In the genomic region with DNA sequence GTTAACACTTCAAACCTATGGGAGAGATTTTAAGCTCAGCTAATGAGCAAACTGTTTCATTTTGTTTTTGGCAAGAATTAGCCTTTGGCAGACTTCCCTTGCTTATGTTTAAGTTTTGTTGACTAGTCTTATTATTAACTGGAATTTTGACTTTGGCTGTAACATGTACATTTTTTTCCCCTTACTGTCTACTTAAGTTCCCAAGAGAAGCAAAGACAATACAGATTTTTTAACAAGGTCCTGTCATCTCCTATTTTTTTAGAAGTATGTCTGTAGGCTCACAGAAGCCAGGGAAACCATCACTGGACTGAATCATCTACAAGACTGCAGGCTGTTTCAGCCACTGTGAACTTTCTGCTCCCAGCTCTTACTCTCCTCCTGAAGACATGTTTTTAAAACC, we compare ENCODE assay signal across 16 cellular contexts.
DNase-seq lines count a peak whose midpoint lies in the region; ATAC-seq and TF ChIP-seq lines count a peak whose summit lies in the region.
"Had no signal": no experiment of that assay in that cellular context is flagged by ENCODE, and none has a peak within 500 bp of the region (broad histone marks: within the 10 kb centered on the region; RNA-seq: fewer than 3 reads in every experiment).

No MANE protein-coding gene starts in this region.

- H2AFZ ChIP-seq in neural progenitor cell (replicated peaks) (peak overlapping the region; percentile 5), MM.1S (ENCODE audit: low read length) (no peak overlapping the region)

- H3K27ac ChIP-seq in neural progenitor cell: no peak overlapping the region
- no peak overlapping the region for H3K27ac ChIP-seq in MM.1S (ENCODE audit: low read length)
- H3K27ac ChIP-seq: neutrophil, Peyer's patch had no signal

- H3K36me3 ChIP-seq in neural progenitor cell (no peaks in the 10 kb centered on the region), MM.1S (replicated peaks; ENCODE audit: insufficient read depth, low read length) (no peaks in the 10 kb centered on the region)
- H3K36me3 ChIP-seq: BE2C, Peyer's patch had no signal

- H3K4me1 Mint-ChIP-seq in neural progenitor cell: no peaks in the 10 kb centered on the region

- H3K4me3 Mint-ChIP-seq in neural progenitor cell: no peak overlapping the region

- H3K9me3 ChIP-seq in neural progenitor cell (ENCODE audit: low read depth) (no peaks in the 10 kb centered on the region), MM.1S (replicated peaks; ENCODE audit: insufficient read depth, low read length) (no peaks in the 10 kb centered on the region)
- H3K9me3 ChIP-seq: BE2C, neutrophil, Peyer's patch had no signal

- H3K27me3 ChIP-seq in neural progenitor cell: no peaks in the 10 kb centered on the region
- no peaks in the 10 kb centered on the region for H3K27me3 ChIP-seq in MM.1S (replicated peaks; ENCODE audit: insufficient read depth, low read length)
- H3K27me3 ChIP-seq: BE2C, neutrophil, Peyer's patch had no signal

- no peak overlapping the region for H3K4me3 ChIP-seq in choroid plexus epithelial cell (ENCODE audit: low read depth, low read length)
- no peak overlapping the region for H3K4me3 ChIP-seq in neural progenitor cell
- no peak overlapping the region for H3K4me3 ChIP-seq in MM.1S (ENCODE audit: low read length)
- H3K4me3 ChIP-seq: lung, Peyer's patch had no signal

- no peaks in the 10 kb centered on the region for H3K36me3 Mint-ChIP-seq in neural progenitor cell

- no peak for ATAC-seq in HG02588 (IDR thresholded peaks at IDR 0.05; ENCODE audit: unreplicated experiment)
- ATAC-seq: HepG2 had no signal

- H3K27me3 Mint-ChIP-seq in neural progenitor cell (ENCODE audit: insufficient read depth, low read depth): no peaks in the 10 kb centered on the region

- DNase-seq in AG08396 (ENCODE audit: low spot score) (peak; percentile 47), NCI-H1694 (lab: John Stamatoyannopoulos, UW) (peak; percentile 10), choroid plexus epithelial cell (ENCODE audit: low read depth) (peak; percentile 93), neural progenitor cell (ENCODE audit: low spot score) (no peak), NCI-H2196 treated with DMSO at 0.1 percent for 48 hours (lab: John Stamatoyannopoulos, UW; ENCODE audit: unreplicated experiment) (no peak), dermis blood vessel endothelial cell (no peak), MM.1S (no peak)
- DNase-seq: activated CD4-positive, CD25-positive, alpha-beta regulatory T cell treated with anti-CD3 and anti-CD28 coated beads, Interleukin-2, amount 50 U/mL, for 72 hours; BE2C; NCI-H510A treated with DMSO at 0.1 percent for 48 hours; Peyer's patch; T-helper 1 cell had no signal

- H3K9me2 ChIP-seq in MM.1S (replicated peaks; ENCODE audit: insufficient read depth, low read length): no peaks in the 10 kb centered on the region

- H3K4me2 ChIP-seq in neural progenitor cell: no peak overlapping the region
- no peak overlapping the region for H3K4me2 ChIP-seq in MM.1S (ENCODE audit: low read depth, low read length)

- H3K4me1 ChIP-seq in neural progenitor cell: no peaks in the 10 kb centered on the region
- H3K4me1 ChIP-seq in MM.1S (ENCODE audit: low read length): no peaks in the 10 kb centered on the region
- H3K4me1 ChIP-seq: Peyer's patch had no signal

- H4K20me1 ChIP-seq in neural progenitor cell (ENCODE audit: low read depth) (no peaks in the 10 kb centered on the region), MM.1S (ENCODE audit: insufficient read depth, low read length) (no peaks in the 10 kb centered on the region)

- no peaks in the 10 kb centered on the region for H3K9me3 Mint-ChIP-seq in neural progenitor cell

- no peak overlapping the region for H3K27ac Mint-ChIP-seq in neural progenitor cell

- H3K79me2 ChIP-seq in neural progenitor cell (ENCODE audit: low read depth): no peaks in the 10 kb centered on the region
- no peaks in the 10 kb centered on the region for H3K79me2 ChIP-seq in MM.1S (ENCODE audit: low read length)

- H3K9ac ChIP-seq in neural progenitor cell: no peak overlapping the region
- no peak overlapping the region for H3K9ac ChIP-seq in MM.1S (ENCODE audit: low read length)

- TF ChIP-seq CTCF in choroid plexus epithelial cell (conservative IDR thresholded peaks at IDR 0.05; ENCODE audit: low read depth, low read length) (no peak), neural progenitor cell (IDR thresholded peaks at IDR 0.05) (no peak), MM.1S (IDR thresholded peaks at IDR 0.05; ENCODE audit: low read length) (no peak)

- no peaks in the 10 kb centered on the region for H3F3A ChIP-seq in neural progenitor cell (ENCODE audit: low read depth)
- no peaks in the 10 kb centered on the region for H3F3A ChIP-seq in MM.1S (ENCODE audit: insufficient read depth, low read length)

Comparison
In these comparisons a context has a peak if more than half of its experiments do, and no peak if none do; other contexts are left out.
1. DNase-seq: peak in AG08396 (single experiment), NCI-H1694 (single experiment) and choroid plexus epithelial cell (single experiment); none in neural progenitor cell (single experiment), NCI-H2196 treated with DMSO at 0.1 percent for 48 hours (single experiment), dermis blood vessel endothelial cell (single experiment) and MM.1S (single experiment).